34 cellular contexts compared by ENCODE assay signal in the genomic region with DNA sequence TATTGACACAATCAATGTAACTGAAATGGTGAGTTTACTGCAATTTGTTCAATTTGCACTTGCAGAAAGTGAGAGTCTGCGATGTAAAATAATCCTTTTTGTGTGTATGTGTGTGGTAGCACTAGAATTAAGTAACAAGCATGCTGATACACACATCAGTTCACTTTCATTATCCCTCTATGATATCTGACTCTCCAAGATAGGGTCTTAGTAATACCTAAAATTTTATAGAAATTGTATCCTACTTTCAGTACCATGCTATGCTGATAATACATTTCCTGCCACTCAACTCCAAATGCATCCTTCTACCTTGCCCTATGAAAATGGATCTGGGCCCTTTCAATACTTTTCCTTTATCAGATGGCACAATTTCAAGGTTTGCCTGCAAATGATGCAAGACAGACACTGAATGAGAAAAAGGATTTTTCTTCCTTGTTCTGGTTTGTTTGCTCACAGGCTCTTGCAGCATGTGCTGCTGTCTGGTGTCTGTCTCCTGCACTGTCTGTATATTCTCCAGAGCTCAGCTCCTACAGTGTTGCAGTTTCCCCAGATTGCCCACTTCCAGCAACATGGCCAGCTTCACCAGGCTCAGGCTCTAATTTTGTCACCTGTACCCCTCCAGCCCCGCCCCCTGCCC.
"Had no signal": no experiment of that assay in that cellular context is flagged by ENCODE, and none has a peak within 500 bp of the region (broad histone marks: within the 10 kb centered on the region; RNA-seq: fewer than 3 reads in every experiment).

No MANE protein-coding gene starts in this region.

- H3K36me3 ChIP-seq: neutrophil, thyroid gland, upper lobe of left lung, vagina had no signal

- H3K27me3 ChIP-seq: body of pancreas, dorsolateral prefrontal cortex, gastroesophageal sphincter, neutrophil, stomach, thyroid gland, upper lobe of left lung, vagina had no signal

- H3K9me3 ChIP-seq: body of pancreas, gastroesophageal sphincter, neutrophil, stomach, thyroid gland, upper lobe of left lung, vagina had no signal

- DNase-seq: activated CD4-positive, alpha-beta T cell treated with anti-CD3 and anti-CD28 coated beads, Interleukin-2, amount 50 U/mL, for 1 hour; activated CD8-positive, alpha-beta T cell treated with anti-CD3 and anti-CD28 coated beads for 36 hours; activated gamma-delta T cell treated with Interleukin-2 at 50 U/mL for 16 hours; activated naive CD4-positive, alpha-beta T cell treated with anti-CD3 and anti-CD28 coated beads, Interleukin-2, amount 50 U/mL, for 16 hours; activated T-cell treated with anti-CD3 and anti-CD28 coated beads, Interleukin-2, amount 50 U/mL, for 4 hours; anterior cingulate cortex; body of pancreas; dorsolateral prefrontal cortex; effector memory CD4-positive, alpha-beta T cell; erythroblast; head of caudate nucleus; hippocampal formation; left cardiac atrium; left ventricle myocardium superior; mammary epithelial cell; naive B cell; nephron progenitor cell; stimulated activated CD4-positive, alpha-beta T cell treated with anti-CD3 and anti-CD28 coated beads, Interleukin-4, amount 100 ng/mL, for 4 hours; stimulated activated CD8-positive, alpha-beta memory T cell treated with anti-CD3 and anti-CD28 coated beads, Interleukin-4, amount 100 ng/mL, for 48 hours; stomach; T-helper 17 cell; T1000; thyroid gland; upper lobe of left lung had no signal

- H3K4me1 ChIP-seq: body of pancreas, gastroesophageal sphincter, stomach, thyroid gland, upper lobe of left lung, vagina had no signal

- H3K4me3 ChIP-seq: body of pancreas, dorsolateral prefrontal cortex, gastroesophageal sphincter, skin epidermis, stomach, thyroid gland, upper lobe of left lung, vagina had no signal

- ATAC-seq: activated CD8-positive, alpha-beta T cell treated with anti-CD3 and anti-CD28 coated beads for 36 hours; activated T-cell treated with anti-CD3 and anti-CD28 coated beads, Interleukin-2, amount 50 U/mL, for 4 hours; activated T-helper 17 cell treated with anti-CD3 and anti-CD28 coated beads, Interleukin-2, amount 50 U/mL, for 72 hours; body of pancreas; gastroesophageal sphincter; left cardiac atrium; left ventricle myocardium superior; sciatic nerve; stimulated activated memory B cell treated with anti-CD40 and anti-IgM and Interleukin-4, amounts not matched to agents 10 μg/mL and 1 μg/mL and 100 μg/mL, for 72 hours; T-helper 17 cell; WTC11 had no signal

- H3K27ac ChIP-seq: body of pancreas, dorsolateral prefrontal cortex, gastroesophageal sphincter, neutrophil, skin epidermis, stomach, thyroid gland, upper lobe of left lung, vagina had no signal

- FAIRE-seq: colon, keratinocyte had no signal
